Comparison of ENCODE assay signal across 2 cellular contexts in the genomic region with DNA sequence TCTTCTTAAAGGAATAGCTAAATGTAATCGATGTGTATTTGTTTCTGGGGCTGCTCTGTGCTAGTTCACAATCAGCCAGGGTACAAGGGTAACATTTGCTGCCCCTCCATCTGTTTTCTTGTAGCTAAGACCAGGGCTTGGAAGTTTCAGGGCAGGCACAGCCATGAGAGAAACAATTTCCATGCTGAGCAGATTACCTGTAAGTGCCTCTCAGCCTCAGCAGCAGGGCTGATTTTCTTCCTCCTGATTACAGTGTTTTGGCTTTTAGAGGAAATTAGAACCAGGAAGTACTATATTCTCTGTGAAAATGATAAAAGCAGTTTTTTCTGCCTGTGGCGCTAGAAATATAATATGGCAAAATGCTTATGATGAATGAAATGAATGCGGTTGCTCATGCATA.
TF ChIP-seq lines count a peak whose summit lies in the region.

No MANE protein-coding gene starts in this region.

TF ChIP-seq in GM23338, 12 proteins besides CTCF, POLR2A, EP300 and RAD21:
- TF ChIP-seq ZNF114 (CRISPR knock-in tag; IDR thresholded peaks at IDR 0.05) (no peak), EZH2phosphoT487 (IDR thresholded peaks at IDR 0.05; ENCODE audit: unreplicated experiment) (no peak), CREB1 (CRISPR knock-in tag; IDR thresholded peaks at IDR 0.05; ENCODE audit: low read depth) (no peak), NANOG (IDR thresholded peaks at IDR 0.05; ENCODE audit: borderline replicate concordance) (no peak)

TF ChIP-seq in endothelial cell of umbilical vein, 7 proteins besides CTCF, POLR2A, EP300 and RAD21:
- TF ChIP-seq, protein P1, sequence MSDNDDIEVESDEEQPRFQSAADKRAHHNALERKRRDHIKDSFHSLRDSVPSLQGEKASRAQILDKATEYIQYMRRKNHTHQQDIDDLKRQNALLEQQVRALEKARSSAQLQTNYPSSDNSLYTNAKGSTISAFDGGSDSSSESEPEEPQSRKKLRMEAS (IDR thresholded peaks at IDR 0.05; ENCODE audit: insufficient read depth, insufficient read length) = no peak
- TF ChIP-seq EZH2 (IDR thresholded peaks at IDR 0.05; ENCODE audit: borderline replicate concordance, low read depth, low read length, severe bottlenecking) = no peak
- TF ChIP-seq GATA2 (IDR thresholded peaks at IDR 0.05; ENCODE audit: insufficient read depth, insufficient read length, low read depth, low read length) = no peak
